ENCODE assay signal across 13 cellular contexts in the genomic region with DNA sequence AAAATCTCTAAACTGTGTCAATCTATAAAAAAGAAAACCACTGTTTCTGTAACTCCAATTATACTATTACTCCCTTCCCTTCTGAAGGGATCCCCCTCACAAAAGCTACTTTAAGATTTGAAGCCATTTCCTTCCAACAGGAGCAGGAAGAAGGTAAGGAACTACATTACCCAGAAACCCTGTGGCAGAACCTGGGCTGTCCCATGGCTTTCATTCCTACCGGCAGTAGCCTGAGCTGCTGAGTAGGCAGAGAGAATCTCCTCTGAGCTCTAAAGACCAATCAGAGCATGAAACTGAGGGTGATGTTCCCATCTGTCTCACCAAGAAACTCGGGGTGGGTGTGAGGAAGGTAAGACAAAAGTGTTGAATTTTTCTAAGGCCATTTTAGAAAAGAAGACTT.
DNase-seq lines count a peak whose midpoint lies in the region; ATAC-seq and TF ChIP-seq lines count a peak whose summit lies in the region.
"Had no signal": no experiment of that assay in that cellular context is flagged by ENCODE, and none has a peak within 500 bp of the region (broad histone marks: within the 10 kb centered on the region; RNA-seq: fewer than 3 reads in every experiment).

No MANE protein-coding gene starts in this region.

- no peaks in the 10 kb centered on the region for H3K4me1 Mint-ChIP-seq in mesothelial cell of epicardium

- no peak overlapping the region for H3K4me3 Mint-ChIP-seq in mesothelial cell of epicardium
- H3K4me3 Mint-ChIP-seq: activated naive CD4-positive, alpha-beta T cell treated with anti-CD3 and anti-CD28 coated beads for 36 hours had no signal

- no peaks in the 10 kb centered on the region for H3K36me3 Mint-ChIP-seq in mesothelial cell of epicardium

- no peak overlapping the region for H3K27ac Mint-ChIP-seq in mesothelial cell of epicardium
- H3K27ac Mint-ChIP-seq: activated naive CD4-positive, alpha-beta T cell treated with anti-CD3 and anti-CD28 coated beads for 36 hours had no signal

- no peak overlapping the region for H3K4me3 ChIP-seq in mucosa of descending colon
- H3K4me3 ChIP-seq: HAP-1, thyroid gland had no signal

- H3K27me3 Mint-ChIP-seq in mesothelial cell of epicardium (ENCODE audit: low read depth), result peaks cover 26% of the 10 kb centered on the region

- H3K4me1 ChIP-seq in mucosa of descending colon (ENCODE audit: low read depth), result no peaks in the 10 kb centered on the region
- H3K4me1 ChIP-seq: Caco-2, HAP-1, thyroid gland had no signal

- peak; percentile 9 for DNase-seq in DMS153 (lab: John Stamatoyannopoulos, UW)
- no peak for DNase-seq in DMS153 treated with DMSO at 0.1 percent for 48 hours (lab: John Stamatoyannopoulos, UW; ENCODE audit: unreplicated experiment)
- peak; percentile 69 for DNase-seq in NAMALWA (ENCODE audit: low spot score)
- no peak for DNase-seq in mucosa of descending colon
- DNase-seq in mesothelial cell of epicardium (ENCODE audit: low spot score in 2 of 2, unreplicated experiment in 2 of 2), result no peak
- DNase-seq in nucleus accumbens (lab: John Stamatoyannopoulos, UW), result no peak
- DNase-seq: activated naive CD4-positive, alpha-beta T cell treated with anti-CD3 and anti-CD28 coated beads for 36 hours; NCI-H1417 treated with DMSO at 0.1 percent for 48 hours had no signal

- no peaks in the 10 kb centered on the region for H3K9me3 ChIP-seq in mucosa of descending colon
- H3K9me3 ChIP-seq: Caco-2, HAP-1, thyroid gland had no signal

- intact Hi-C loops in mucosa of descending colon (cut with DNase I, micrococcal nuclease), result no loop called here

- no peaks in the 10 kb centered on the region for H3K9me3 Mint-ChIP-seq in mesothelial cell of epicardium
- H3K9me3 Mint-ChIP-seq: activated naive CD4-positive, alpha-beta T cell treated with anti-CD3 and anti-CD28 coated beads for 36 hours had no signal

- peak; percentile 67 for ATAC-seq in SK-N-SH treated with all-trans-retinoic acid at 6 μM for 48 hours
- ATAC-seq in mucosa of descending colon, result peak; percentile 49
- no peak for ATAC-seq in GM21390 (IDR thresholded peaks at IDR 0.05; ENCODE audit: unreplicated experiment)

- no peaks in the 10 kb centered on the region for H3K36me3 ChIP-seq in mucosa of descending colon (ENCODE audit: low read depth)
- H3K36me3 ChIP-seq: HAP-1, thyroid gland had no signal

- TF ChIP-seq CTCF in mucosa of descending colon (IDR thresholded peaks at IDR 0.05) (no peak), mesothelial cell of epicardium (IDR thresholded peaks at IDR 0.05; ENCODE audit: unreplicated experiment) (no peak)

TF ChIP-seq in SK-N-SH treated with all-trans-retinoic acid at 6 μM for 48 hours, 23 proteins besides CTCF, POLR2A, EP300 and RAD21:
- TF ChIP-seq TCF4 (CRISPR knock-in tag; IDR thresholded peaks at IDR 0.05; ENCODE audit: borderline replicate concordance), result no peak
- no peak for TF ChIP-seq ARNTL (CRISPR knock-in tag; IDR thresholded peaks at IDR 0.05; ENCODE audit: borderline replicate concordance, low read depth)
- TF ChIP-seq, protein P1, sequence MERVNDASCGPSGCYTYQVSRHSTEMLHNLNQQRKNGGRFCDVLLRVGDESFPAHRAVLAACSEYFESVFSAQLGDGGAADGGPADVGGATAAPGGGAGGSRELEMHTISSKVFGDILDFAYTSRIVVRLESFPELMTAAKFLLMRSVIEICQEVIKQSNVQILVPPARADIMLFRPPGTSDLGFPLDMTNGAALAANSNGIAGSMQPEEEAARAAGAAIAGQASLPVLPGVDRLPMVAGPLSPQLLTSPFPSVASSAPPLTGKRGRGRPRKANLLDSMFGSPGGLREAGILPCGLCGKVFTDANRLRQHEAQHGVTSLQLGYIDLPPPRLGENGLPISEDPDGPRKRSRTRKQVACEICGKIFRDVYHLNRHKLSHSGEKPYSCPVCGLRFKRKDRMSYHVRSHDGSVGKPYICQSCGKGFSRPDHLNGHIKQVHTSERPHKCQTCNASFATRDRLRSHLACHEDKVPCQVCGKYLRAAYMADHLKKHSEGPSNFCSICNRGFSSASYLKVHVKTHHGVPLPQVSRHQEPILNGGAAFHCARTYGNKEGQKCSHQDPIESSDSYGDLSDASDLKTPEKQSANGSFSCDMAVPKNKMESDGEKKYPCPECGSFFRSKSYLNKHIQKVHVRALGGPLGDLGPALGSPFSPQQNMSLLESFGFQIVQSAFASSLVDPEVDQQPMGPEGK (CRISPR knock-in tag; IDR thresholded peaks at IDR 0.05; ENCODE audit: borderline replicate concordance), result no peak
- TF ChIP-seq TOX (CRISPR knock-in tag; IDR thresholded peaks at IDR 0.05; ENCODE audit: borderline replicate concordance), result no peak
- no peak for TF ChIP-seq ESRRG (CRISPR knock-in tag; IDR thresholded peaks at IDR 0.05)
- TF ChIP-seq PPARA (CRISPR knock-in tag; IDR thresholded peaks at IDR 0.05; ENCODE audit: borderline replicate concordance), result no peak
- no peak for TF ChIP-seq ZC3H10 (CRISPR knock-in tag; IDR thresholded peaks at IDR 0.05)
- no peak for TF ChIP-seq OSR1 (CRISPR knock-in tag; IDR thresholded peaks at IDR 0.05)
- TF ChIP-seq CSDC2 (CRISPR knock-in tag; IDR thresholded peaks at IDR 0.05), result no peak
- TF ChIP-seq ISL1 (CRISPR knock-in tag; IDR thresholded peaks at IDR 0.05), result no peak
- TF ChIP-seq ZFP30 (CRISPR knock-in tag; IDR thresholded peaks at IDR 0.05), result no peak
- no peak for TF ChIP-seq ZNF565 (CRISPR knock-in tag; conservative IDR thresholded peaks at IDR 0.05; ENCODE audit: low read depth)
- TF ChIP-seq RARB (CRISPR knock-in tag; IDR thresholded peaks at IDR 0.05), result no peak

Comparison
In these comparisons a context has a peak if more than half of its experiments do, and no peak if none do; other contexts are left out.
1. DNase-seq: peak in DMS153 (single experiment) and NAMALWA (single experiment); none in DMS153 treated with DMSO at 0.1 percent for 48 hours (single experiment), mucosa of descending colon (0 of 3), mesothelial cell of epicardium (0 of 2) and nucleus accumbens (0 of 56).